8 cellular contexts compared by ENCODE assay signal in genomic region chr6:30411515-30412207, GRCh38.
DNase-seq lines count a peak whose midpoint lies in the region; ATAC-seq and TF ChIP-seq lines count a peak whose summit lies in the region.

No MANE protein-coding gene starts in this region.

- no peaks in the 10 kb centered on the region for H3K9me2 ChIP-seq in hepatocyte (replicated peaks; ENCODE audit: insufficient read depth)

- H3K36me3 ChIP-seq in HUES6 (ENCODE audit: control insufficient read depth, insufficient read depth, low read length) = no peaks in the 10 kb centered on the region
- no peaks in the 10 kb centered on the region for H3K36me3 ChIP-seq in SK-N-MC (ENCODE audit: insufficient read depth, low read length)
- no peaks in the 10 kb centered on the region for H3K36me3 ChIP-seq in hepatocyte (replicated peaks; ENCODE audit: insufficient read depth, low read depth)

- TF ChIP-seq CTCF in hepatocyte (IDR thresholded peaks at IDR 0.05; ENCODE audit: poor library complexity) = peak; percentile 64

- H3K9ac ChIP-seq in HUES6 (ENCODE audit: low read length) (no peak overlapping the region), SK-N-MC (ENCODE audit: insufficient read length) (no peak overlapping the region)

- H3K9me3 ChIP-seq in HUES6 (ENCODE audit: control insufficient read depth, insufficient read depth, low read depth, low read length) = peaks cover 5% of the 10 kb centered on the region; the same call in 1 of the 2 replicates
- no peaks in the 10 kb centered on the region; the same call in 1 of the 2 replicates for H3K9me3 ChIP-seq in SK-N-MC (ENCODE audit: low read depth, low read length)
- no peaks in the 10 kb centered on the region for H3K9me3 ChIP-seq in hepatocyte (ENCODE audit: low read depth)

- H4K20me1 ChIP-seq in hepatocyte (ENCODE audit: insufficient read depth, poor library complexity, severe bottlenecking) = no peaks in the 10 kb centered on the region

- DNase-seq in COLO668 (lab: John Stamatoyannopoulos, UW; ENCODE audit: unreplicated experiment) (peak; percentile 32), SK-N-MC (ENCODE audit: low read depth, low spot score) (peak; percentile 2), hepatocyte (ENCODE audit: low spot score) (peak; percentile 77)
- DNase-seq in activated naive CD4-positive, alpha-beta T cell treated with anti-CD3 and anti-CD28 coated beads, Interleukin-2, amount 50 U/mL, for 16 hours = peak; percentile 61
- DNase-seq in stimulated activated CD4-positive, alpha-beta T cell treated with anti-CD3 and anti-CD28 coated beads, Interleukin-12 subunit alpha, Interleukin-12 subunit beta, amount 100 ng/mL, for 4 hours = peak; percentile 52

- H3K4me2 ChIP-seq in hepatocyte = peak overlapping the region; percentile 68

- H2AFZ ChIP-seq in hepatocyte = no peak overlapping the region

- H3K4me1 ChIP-seq in HUES6 (ENCODE audit: control insufficient read depth, insufficient read depth, low read length) (no peaks in the 10 kb centered on the region), hepatocyte (ENCODE audit: insufficient read depth) (no peaks in the 10 kb centered on the region)

- WGBS in hepatocyte (ENCODE audit: low lambda C conversion rate, missing lambda C conversion rate) = 38% methylated on average over 17 of the region's 17 CpGs

- no peaks in the 10 kb centered on the region for H3K79me2 ChIP-seq in hepatocyte

- H3K27me3 ChIP-seq in HUES6 (ENCODE audit: control insufficient read depth, insufficient read depth, low read length) (peaks cover 60% of the 10 kb centered on the region), hepatocyte (peaks cover 19% of the 10 kb centered on the region)

- peak overlapping the region; percentile 19; the same call in 1 of the 2 replicates for H3K4me3 ChIP-seq in HUES6 (ENCODE audit: low read depth, low read length)
- H3K4me3 ChIP-seq in SK-N-MC = no peak overlapping the region
- no peak overlapping the region for H3K4me3 ChIP-seq in hepatocyte

- no peak overlapping the region for H3K27ac ChIP-seq in HUES6 (ENCODE audit: low read depth, low read length)
- H3K27ac ChIP-seq in SK-N-MC = no peak overlapping the region
- no peak overlapping the region for H3K27ac ChIP-seq in hepatocyte

- ATAC-seq in GM18868 (IDR thresholded peaks at IDR 0.05; ENCODE audit: unreplicated experiment) (no peak), HG03378 (IDR thresholded peaks at IDR 0.05; ENCODE audit: unreplicated experiment) (no peak)

Comparison
In these comparisons a context has a peak if more than half of its experiments do, and no peak if none do; other contexts are left out.
1. DNase-seq: peak in every context shown above with its lines; median percentile 77 in hepatocyte; 61 in activated naive CD4-positive, alpha-beta T cell treated with anti-CD3 and anti-CD28 coated beads, Interleukin-2, amount 50 U/mL, for 16 hours; 52 in stimulated activated CD4-positive, alpha-beta T cell treated with anti-CD3 and anti-CD28 coated beads, Interleukin-12 subunit alpha, Interleukin-12 subunit beta, amount 100 ng/mL, for 4 hours; 32 in COLO668; 2 in SK-N-MC.